Comparison of ENCODE assay signal across 17 cellular contexts in genomic region chr19:10460714-10461046, GRCh38. TPM values are rescaled to one million over a fixed set of nuclear protein-coding genes. Genes with fewer than 3 reads are reported as not detected.
DNase-seq lines count a peak whose midpoint lies in the region; ATAC-seq and TF ChIP-seq lines count a peak whose summit lies in the region.
"Had no signal": no experiment of that assay in that cellular context is flagged by ENCODE, and none has a peak within 500 bp of the region (broad histone marks: within the 10 kb centered on the region; RNA-seq: fewer than 3 reads in every experiment).

No MANE protein-coding gene starts in this region.

- no peaks in the 10 kb centered on the region for H3K27me3 Mint-ChIP-seq in IgD-negative memory B cell

- H3K36me3 Mint-ChIP-seq in IgD-negative memory B cell: no peaks in the 10 kb centered on the region

- H3K9me3 Mint-ChIP-seq in IgD-negative memory B cell: no peaks in the 10 kb centered on the region
- H3K9me3 Mint-ChIP-seq: activated naive CD4-positive, alpha-beta T cell treated with anti-CD3 and anti-CD28 coated beads, Interleukin-2, amount 10 ng/mL, durations not matched to agents 7 days and 5 days; immature natural killer cell; T-helper 1 cell treated with Interleukin-12 subunit alpha and Interleukin-12 subunit beta and Interleukin-4 antibody, amounts not matched to agents 30 μg/mL and 1 μg/mL, for 36 hours had no signal

- intact Hi-C loops in esophagus muscularis mucosa (cut with DNase I) (no loop called here), gastrocnemius medialis (cut with DNase I; ENCODE audit: low total_unique reads) (no loop called here)

- H3K4me1 Mint-ChIP-seq in IgD-negative memory B cell: peaks cover 0 to 6% (median 5%) of the 10 kb centered on the region in 3 donors

- peaks cover 12 to 33% (median 24%) of the 10 kb centered on the region in 4 donors for H3K36me3 ChIP-seq in esophagus muscularis mucosa
- H3K36me3 ChIP-seq in gastrocnemius medialis: peaks cover 0 to 11% of the 10 kb centered on the region in 2 donors
- H3K36me3 ChIP-seq: breast epithelium had no signal

- H3K27ac Mint-ChIP-seq in IgD-negative memory B cell: no peak overlapping the region
- H3K27ac Mint-ChIP-seq: activated naive CD4-positive, alpha-beta T cell treated with anti-CD3 and anti-CD28 coated beads, Interleukin-2, amount 10 ng/mL, durations not matched to agents 7 days and 5 days; T-helper 1 cell treated with Interleukin-12 subunit alpha and Interleukin-12 subunit beta and Interleukin-4 antibody, amounts not matched to agents 30 μg/mL and 1 μg/mL, for 36 hours had no signal

- no peak for TF ChIP-seq EP300 in esophagus muscularis mucosa (IDR thresholded peaks at IDR 0.05)

- no peak for TF ChIP-seq CTCF in esophagus muscularis mucosa (IDR thresholded peaks at IDR 0.05)
- no peak for TF ChIP-seq CTCF in gastrocnemius medialis (IDR thresholded peaks at IDR 0.05 in 4 of 5, conservative IDR thresholded peaks at IDR 0.05 in 1 of 5)

- H3K27me3 ChIP-seq in esophagus muscularis mucosa (no peaks in the 10 kb centered on the region), gastrocnemius medialis (no peaks in the 10 kb centered on the region)
- H3K27me3 ChIP-seq: breast epithelium, sigmoid colon, suprapubic skin had no signal

- no peaks in the 10 kb centered on the region for H3K9me3 ChIP-seq in esophagus muscularis mucosa
- H3K9me3 ChIP-seq in gastrocnemius medialis: no peaks in the 10 kb centered on the region
- H3K9me3 ChIP-seq: breast epithelium, sigmoid colon, suprapubic skin had no signal

- in situ Hi-C loops in gastrocnemius medialis (cut with MboI; ENCODE audit: low sequenced_read_pairs in 4 of 4): no loop called here

- TF ChIP-seq POLR2A in esophagus muscularis mucosa (IDR thresholded peaks at IDR 0.05; ENCODE audit: low read depth): no peak
- TF ChIP-seq POLR2A in gastrocnemius medialis (IDR thresholded peaks at IDR 0.05): no peak

- 38% methylated on average over 8 of the region's 8 CpGs for WGBS in esophagus muscularis mucosa

- peak; percentile 14 for ATAC-seq in GM19452 (IDR thresholded peaks at IDR 0.05; ENCODE audit: unreplicated experiment)
- no peak for ATAC-seq in gastrocnemius medialis

- peak overlapping the region; percentile 7 to 47 (median 30) for H3K4me3 ChIP-seq in esophagus muscularis mucosa
- no peak overlapping the region for H3K4me3 ChIP-seq in gastrocnemius medialis

- H3K4me1 ChIP-seq in esophagus muscularis mucosa (peaks cover 7 to 14% (median 10%) of the 10 kb centered on the region in 4 donors), gastrocnemius medialis (peaks cover 4 to 6% of the 10 kb centered on the region in 2 donors)
- H3K4me1 ChIP-seq: breast epithelium had no signal

- no peak for DNase-seq in esophagus muscularis mucosa (ENCODE audit: extremely low spot score)
- DNase-seq in gastrocnemius medialis: no peak
- DNase-seq in iPS-NIHi7 (ENCODE audit: extremely low spot score): no peak
- DNase-seq in stimulated activated CD4-positive, alpha-beta T cell treated with anti-CD3 and anti-CD28 coated beads, Interleukin-12 subunit alpha, Interleukin-12 subunit beta, amount 100 ng/mL, for 4 hours: no peak
- no peak for DNase-seq in SIG-M5 treated with dmso at 0.1 percent for 504 hours (lab: John Stamatoyannopoulos, UW; ENCODE audit: unreplicated experiment)
- DNase-seq: GF-D8, NCI-H2107 had no signal

- H3K4me3 Mint-ChIP-seq in IgD-negative memory B cell: peak overlapping the region in 3 of 4 donors; percentile 41 to 46 (median 45)
- H3K4me3 Mint-ChIP-seq: activated naive CD4-positive, alpha-beta T cell treated with anti-CD3 and anti-CD28 coated beads, Interleukin-2, amount 10 ng/mL, durations not matched to agents 7 days and 5 days; T-helper 1 cell treated with Interleukin-12 subunit alpha and Interleukin-12 subunit beta and Interleukin-4 antibody, amounts not matched to agents 30 μg/mL and 1 μg/mL, for 36 hours had no signal

- H3K27ac ChIP-seq in esophagus muscularis mucosa (replicated peaks in 1 of 4): peak overlapping the region in 1 of 4 donors; percentile 49
- peak overlapping the region; percentile 22 to 75 (median 52) for H3K27ac ChIP-seq in gastrocnemius medialis
- H3K27ac ChIP-seq: KMS-11, suprapubic skin had no signal

RNA-seq across cellular contexts. Expression of gene PDE4A, which starts 40.3 kb away (rescaled TPM):
- 2.9 TPM for polyA plus RNA-seq in IgD-negative memory B cell
- total RNA-seq in esophagus muscularis mucosa (10 to 100 TPM; 11.6 to 24.5 (median 14.1) TPM), gastrocnemius medialis (10 to 100 TPM in 1 of 4 donors, 1 to 10 TPM in 3; 6.4 to 10.1 (median 8.4) TPM)

RNA-seq across cellular contexts. Expression of gene KEAP1, which starts 42.5 kb away (rescaled TPM):
- polyA plus RNA-seq in IgD-negative memory B cell: 32.9 TPM
- total RNA-seq in esophagus muscularis mucosa (10 to 100 TPM; 51.9 to 94.5 (median 80.6) TPM), gastrocnemius medialis (100 to 1,000 TPM; 189 to 336 (median 228) TPM)

RNA-seq across cellular contexts. Expression of gene S1PR5, which starts 56.6 kb away (rescaled TPM):
- 5.1 TPM for polyA plus RNA-seq in IgD-negative memory B cell
- not detected for total RNA-seq in esophagus muscularis mucosa
- not detected for total RNA-seq in gastrocnemius medialis
- total RNA-seq: OCI-LY7, sigmoid colon had no signal

RNA-seq across cellular contexts. Expression of gene CDC37, which starts 57.3 kb away (rescaled TPM):
- 78.8 TPM for polyA plus RNA-seq in IgD-negative memory B cell
- total RNA-seq in esophagus muscularis mucosa (100 to 1,000 TPM; 131 to 176 (median 160) TPM), gastrocnemius medialis (100 to 1,000 TPM; 133 to 189 (median 163) TPM)

Comparison
In these comparisons a context has a peak if more than half of its experiments do, and no peak if none do; other contexts are left out.
1. H3K4me3 ChIP-seq: peak in esophagus muscularis mucosa (4 of 4); none in gastrocnemius medialis (0 of 4).